ENCODE assay signal across 15 cellular contexts in the genomic region with DNA sequence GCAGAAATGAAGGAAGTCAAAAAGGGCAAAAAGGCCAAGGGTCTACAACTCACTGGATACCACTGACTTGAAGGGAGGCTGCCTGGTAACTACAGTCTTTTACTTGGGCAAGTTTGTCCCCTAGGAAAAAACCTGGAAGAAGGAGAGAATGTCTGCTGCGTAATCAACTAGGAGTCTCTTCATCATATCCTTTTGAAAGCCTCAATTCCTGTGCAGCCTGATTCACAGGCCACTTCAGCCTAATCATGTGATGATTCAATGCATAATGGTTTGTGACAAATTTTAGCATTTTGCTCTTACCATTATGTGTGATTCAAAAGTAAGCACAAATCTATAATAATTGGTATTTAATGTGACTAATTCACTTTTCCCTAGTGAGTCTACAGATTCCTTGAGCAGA.
"Had no signal": no experiment of that assay in that cellular context is flagged by ENCODE, and none has a peak within 500 bp of the region (broad histone marks: within the 10 kb centered on the region; RNA-seq: fewer than 3 reads in every experiment).

No MANE protein-coding gene starts in this region.

- H2AFZ ChIP-seq: parathyroid adenoma had no signal

- H3K79me2 ChIP-seq: parathyroid adenoma had no signal

- H3K27ac ChIP-seq: esophagus squamous epithelium, heart left ventricle, parathyroid adenoma, psoas muscle, right lobe of liver, stomach had no signal

- H3K4me3 ChIP-seq: esophagus squamous epithelium, heart left ventricle, psoas muscle, right lobe of liver, stomach had no signal

- H3K27me3 ChIP-seq: esophagus squamous epithelium, right lobe of liver, stomach had no signal

- H3K4me1 ChIP-seq: esophagus squamous epithelium, heart left ventricle, parathyroid adenoma, psoas muscle, right lobe of liver, stomach had no signal

- H3K36me3 ChIP-seq: esophagus squamous epithelium, heart left ventricle, right lobe of liver, stomach had no signal

- H3K9me3 ChIP-seq: esophagus squamous epithelium, heart left ventricle, psoas muscle, right lobe of liver, stomach had no signal

- H3K9ac ChIP-seq: parathyroid adenoma had no signal

- DNase-seq: esophagus squamous epithelium; heart left ventricle; hippocampal formation; mammary epithelial cell; naive thymus-derived CD4-positive, alpha-beta T cell; nephron progenitor cell; psoas muscle; retina; right lobe of liver; small intestine; stimulated activated CD4-positive, alpha-beta T cell treated with anti-CD3 and anti-CD28 coated beads, Interleukin-12 subunit alpha, Interleukin-12 subunit beta, amount 100 ng/mL, for 4 hours; stimulated activated naive CD4-positive, alpha-beta T cell; stomach; trophoblast cell had no signal
